Comparison of ENCODE assay signal across 7 cellular contexts in genomic region chr7:158821173-158822021, GRCh38. TPM values are rescaled to one million over a fixed set of nuclear protein-coding genes. Genes with fewer than 3 reads are reported as not detected.
DNase-seq lines count a peak whose midpoint lies in the region; ATAC-seq and TF ChIP-seq lines count a peak whose summit lies in the region.

No MANE protein-coding gene starts in this region.

- no peak for TF ChIP-seq CTCF in fibroblast of mammary gland (conservative IDR thresholded peaks at IDR 0.05; ENCODE audit: control insufficient read depth, insufficient read depth, low read depth, low read length)
- no peak for TF ChIP-seq CTCF in gastrocnemius medialis (IDR thresholded peaks at IDR 0.05 in 4 of 5, conservative IDR thresholded peaks at IDR 0.05 in 1 of 5)

- ATAC-seq in gastrocnemius medialis: peak; percentile 15 to 28

- H3K27me3 Mint-ChIP-seq in T-helper 1 cell treated with Interleukin-12 subunit alpha and Interleukin-12 subunit beta and Interleukin-4 antibody, amounts not matched to agents 30 μg/mL and 1 μg/mL, for 36 hours (ENCODE audit: low read depth): no peaks in the 10 kb centered on the region

- no peaks in the 10 kb centered on the region for H3K9me3 ChIP-seq in gastrocnemius medialis

- H3K4me1 ChIP-seq in gastrocnemius medialis: peaks cover 64 to 66% of the 10 kb centered on the region in 2 donors

- DNase-seq in HS-5 (ENCODE audit: low read depth) (peak; percentile 50), fibroblast of mammary gland (ENCODE audit: low read depth) (peak; percentile 90), gastrocnemius medialis (no peak), superior temporal gyrus (ENCODE audit: extremely low spot score) (no peak), NCI-H748 treated with DMSO at 0.1 percent for 48 hours (lab: John Stamatoyannopoulos, UW) (no peak), DMS79 (lab: John Stamatoyannopoulos, UW) (no peak)

- in situ Hi-C loops in gastrocnemius medialis (cut with MboI; ENCODE audit: low sequenced_read_pairs in 4 of 4): no loop called here

- H3K36me3 ChIP-seq in gastrocnemius medialis: no peaks in the 10 kb centered on the region

- no peaks in the 10 kb centered on the region for H3K9me3 Mint-ChIP-seq in T-helper 1 cell treated with Interleukin-12 subunit alpha and Interleukin-12 subunit beta and Interleukin-4 antibody, amounts not matched to agents 30 μg/mL and 1 μg/mL, for 36 hours

- H3K4me3 Mint-ChIP-seq in T-helper 1 cell treated with Interleukin-12 subunit alpha and Interleukin-12 subunit beta and Interleukin-4 antibody, amounts not matched to agents 30 μg/mL and 1 μg/mL, for 36 hours: peak overlapping the region; percentile 78

- peak overlapping the region; percentile 88 to 95 (median 93) for H3K27ac ChIP-seq in gastrocnemius medialis

- TF ChIP-seq POLR2A in gastrocnemius medialis (IDR thresholded peaks at IDR 0.05): no peak

- intact Hi-C loops in gastrocnemius medialis (cut with DNase I; ENCODE audit: low total_unique reads): no loop called here

- no peaks in the 10 kb centered on the region for H3K27me3 ChIP-seq in gastrocnemius medialis

- H3K4me3 ChIP-seq in fibroblast of mammary gland (ENCODE audit: control insufficient read depth, low read depth, low read length) (peak overlapping the region; percentile 6), gastrocnemius medialis (peak overlapping the region in 1 of 4 donors; percentile 17)

- peaks cover 9% of the 10 kb centered on the region for H3K36me3 Mint-ChIP-seq in T-helper 1 cell treated with Interleukin-12 subunit alpha and Interleukin-12 subunit beta and Interleukin-4 antibody, amounts not matched to agents 30 μg/mL and 1 μg/mL, for 36 hours (ENCODE audit: low read depth)

- peak overlapping the region; percentile 96 for H3K27ac Mint-ChIP-seq in T-helper 1 cell treated with Interleukin-12 subunit alpha and Interleukin-12 subunit beta and Interleukin-4 antibody, amounts not matched to agents 30 μg/mL and 1 μg/mL, for 36 hours

- peaks cover 75% of the 10 kb centered on the region for H3K4me1 Mint-ChIP-seq in T-helper 1 cell treated with Interleukin-12 subunit alpha and Interleukin-12 subunit beta and Interleukin-4 antibody, amounts not matched to agents 30 μg/mL and 1 μg/mL, for 36 hours (ENCODE audit: low read depth)

RNA-seq across cellular contexts. Expression of gene ESYT2, which starts 7.9 kb away (rescaled TPM):
- 100 to 1,000 TPM in 1 of 4 donors, 10 to 100 TPM in 3; 67.5 to 106 (median 74.7) TPM for total RNA-seq in gastrocnemius medialis

RNA-seq across cellular contexts. Expression of gene DYNC2I1, which starts 35.0 kb away (rescaled TPM):
- 10 to 100 TPM in 3 of 4 donors, 1 to 10 TPM in 1; 7.8 to 16.6 (median 11.0) TPM for total RNA-seq in gastrocnemius medialis

Comparison
In these comparisons a context has a peak if more than half of its experiments do, and no peak if none do; other contexts are left out.
1. DNase-seq: peak in HS-5 (single experiment) and fibroblast of mammary gland (single experiment); none in gastrocnemius medialis (0 of 2), superior temporal gyrus (single experiment), NCI-H748 treated with DMSO at 0.1 percent for 48 hours (single experiment) and DMS79 (single experiment).